In genomic region chr7:57413529-57414398, GRCh38 we compare ENCODE assay signal across 39 cellular contexts. TPM values are rescaled to one million over a fixed set of nuclear protein-coding genes. Genes with fewer than 3 reads are reported as not detected.
"Had no signal": no experiment of that assay in that cellular context is flagged by ENCODE, and none has a peak within 500 bp of the region (broad histone marks: within the 10 kb centered on the region; RNA-seq: fewer than 3 reads in every experiment).

No MANE protein-coding gene starts in this region.

- FAIRE-seq: astrocyte, TTC549 had no signal

- H3K4me3 Mint-ChIP-seq: activated CD4-positive, alpha-beta memory T cell treated with anti-CD3 and anti-CD28 coated beads, Interleukin-2, amount 10 ng/mL, durations not matched to agents 7 days and 5 days; activated CD4-positive, alpha-beta T cell treated with anti-CD3 and anti-CD28 coated beads for 36 hours; activated CD4-positive, alpha-beta T cell treated with anti-CD3 and anti-CD28 coated beads, Interleukin-2, amount 10 ng/mL, durations not matched to agents 7 days and 5 days; activated CD8-positive, alpha-beta memory T cell treated with anti-CD3 and anti-CD28 coated beads, Interleukin-2, amount 10 ng/mL, durations not matched to agents 7 days and 5 days; activated CD8-positive, alpha-beta T cell treated with anti-CD3 and anti-CD28 coated beads, Interleukin-2, amount 10 ng/mL, durations not matched to agents 7 days and 5 days; activated naive CD4-positive, alpha-beta T cell treated with anti-CD3 and anti-CD28 coated beads for 36 hours; activated naive CD8-positive, alpha-beta T cell treated with anti-CD3 and anti-CD28 coated beads for 36 hours; activated T-cell treated with anti-CD3 and anti-CD28 coated beads, Interleukin-2, amount 50 U/mL, for 24 hours; T-helper 1 cell treated with Interleukin-12 subunit alpha and Interleukin-12 subunit beta and Interleukin-4 antibody, amounts not matched to agents 30 μg/mL and 1 μg/mL, for 36 hours; T-helper 2 cell treated with Interferon-gamma antibody and Interleukin-4, amounts not matched to agents 5 μg/mL and 100 μg/mL, for 36 hours had no signal

- H3K27me3 Mint-ChIP-seq: activated CD4-positive, alpha-beta memory T cell treated with anti-CD3 and anti-CD28 coated beads, Interleukin-2, amount 10 ng/mL, durations not matched to agents 7 days and 5 days; activated CD4-positive, alpha-beta T cell treated with anti-CD3 and anti-CD28 coated beads for 36 hours; activated CD4-positive, alpha-beta T cell treated with anti-CD3 and anti-CD28 coated beads, Interleukin-2, amount 10 ng/mL, durations not matched to agents 7 days and 5 days; activated CD8-positive, alpha-beta memory T cell treated with anti-CD3 and anti-CD28 coated beads, Interleukin-2, amount 10 ng/mL, durations not matched to agents 7 days and 5 days; activated naive CD8-positive, alpha-beta T cell treated with anti-CD3 and anti-CD28 coated beads for 36 hours; activated T-cell treated with anti-CD3 and anti-CD28 coated beads, Interleukin-2, amount 50 U/mL, for 24 hours had no signal

- H3K36me3 Mint-ChIP-seq: activated CD8-positive, alpha-beta memory T cell treated with anti-CD3 and anti-CD28 coated beads, Interleukin-2, amount 10 ng/mL, durations not matched to agents 7 days and 5 days had no signal

- H3K27me3 ChIP-seq: adrenal gland, body of pancreas, brain microvascular endothelial cell, breast epithelium had no signal

- H3K4me1 ChIP-seq: adrenal gland, body of pancreas, breast epithelium had no signal

- H3K4me3 ChIP-seq: adrenal gland, body of pancreas, breast epithelium had no signal

- H3K4me1 Mint-ChIP-seq: activated CD4-positive, alpha-beta memory T cell treated with anti-CD3 and anti-CD28 coated beads, Interleukin-2, amount 10 ng/mL, durations not matched to agents 7 days and 5 days; activated CD4-positive, alpha-beta T cell treated with anti-CD3 and anti-CD28 coated beads for 36 hours; activated CD4-positive, alpha-beta T cell treated with anti-CD3 and anti-CD28 coated beads, Interleukin-2, amount 10 ng/mL, durations not matched to agents 7 days and 5 days; activated CD8-positive, alpha-beta memory T cell treated with anti-CD3 and anti-CD28 coated beads, Interleukin-2, amount 10 ng/mL, durations not matched to agents 7 days and 5 days; activated naive CD8-positive, alpha-beta T cell treated with anti-CD3 and anti-CD28 coated beads for 36 hours had no signal

- H3K27ac Mint-ChIP-seq: activated CD4-positive, alpha-beta memory T cell treated with anti-CD3 and anti-CD28 coated beads, Interleukin-2, amount 10 ng/mL, durations not matched to agents 7 days and 5 days; activated CD4-positive, alpha-beta T cell treated with anti-CD3 and anti-CD28 coated beads for 36 hours; activated CD4-positive, alpha-beta T cell treated with anti-CD3 and anti-CD28 coated beads, Interleukin-2, amount 10 ng/mL, durations not matched to agents 7 days and 5 days; activated CD8-positive, alpha-beta memory T cell treated with anti-CD3 and anti-CD28 coated beads, Interleukin-2, amount 10 ng/mL, durations not matched to agents 7 days and 5 days; activated CD8-positive, alpha-beta T cell treated with anti-CD3 and anti-CD28 coated beads, Interleukin-2, amount 10 ng/mL, durations not matched to agents 7 days and 5 days; activated naive CD4-positive, alpha-beta T cell treated with anti-CD3 and anti-CD28 coated beads for 36 hours; activated naive CD4-positive, alpha-beta T cell treated with anti-CD3 and anti-CD28 coated beads, Interleukin-2, amount 50 U/mL, for 72 hours; activated naive CD8-positive, alpha-beta T cell treated with anti-CD3 and anti-CD28 coated beads for 36 hours; activated T-cell treated with anti-CD3 and anti-CD28 coated beads, Interleukin-2, amount 50 U/mL, for 24 hours; activated T-helper 2 cell treated with anti-CD3 and anti-CD28 coated beads, Interferon-gamma antibody, Interleukin-2, Interleukin-4, amounts not matched to agents 10 μg/mL and 5 μg/mL and 100 μg/mL, durations not matched to agents 14 hours and 24 hours and 36 hours; T-helper 1 cell treated with Interleukin-12 subunit alpha and Interleukin-12 subunit beta and Interleukin-4 antibody, amounts not matched to agents 30 μg/mL and 1 μg/mL, for 36 hours; T-helper 2 cell treated with Interferon-gamma antibody and Interleukin-4, amounts not matched to agents 5 μg/mL and 100 μg/mL, for 36 hours had no signal

- DNase-seq: activated CD4-positive, alpha-beta memory T cell treated with anti-CD3 and anti-CD28 coated beads, Interleukin-2, amount 10 ng/mL, durations not matched to agents 7 days and 5 days; activated CD4-positive, alpha-beta T cell treated with anti-CD3 and anti-CD28 coated beads for 1 hour; activated CD4-positive, alpha-beta T cell treated with anti-CD3 and anti-CD28 coated beads for 36 hours; activated CD4-positive, alpha-beta T cell treated with anti-CD3 and anti-CD28 coated beads for 48 hours; activated CD4-positive, alpha-beta T cell treated with anti-CD3 and anti-CD28 coated beads, Interleukin-2, amount 10 ng/mL, durations not matched to agents 7 days and 5 days; activated CD4-positive, alpha-beta T cell treated with anti-CD3 and anti-CD28 coated beads, Interleukin-2, amount 50 U/mL, for 48 hours; activated CD4-positive, CD25-positive, alpha-beta regulatory T cell; activated CD8-positive, alpha-beta memory T cell treated with anti-CD3 and anti-CD28 coated beads for 24 hours; activated CD8-positive, alpha-beta memory T cell treated with anti-CD3 and anti-CD28 coated beads, Interleukin-2, amount 10 ng/mL, durations not matched to agents 7 days and 5 days; activated CD8-positive, alpha-beta memory T cell treated with anti-CD3 and anti-CD28 coated beads, Interleukin-2, amount 50 U/mL, for 48 hours; activated CD8-positive, alpha-beta T cell treated with anti-CD3 and anti-CD28 coated beads, Interleukin-2, amount 10 ng/mL, durations not matched to agents 7 days and 5 days; activated effector memory CD4-positive, alpha-beta T cell treated with Interleukin-2 at 50 U/mL for 16 hours; activated gamma-delta T cell treated with Interleukin-2 at 50 U/mL for 16 hours; activated naive CD4-positive, alpha-beta T cell; activated naive CD4-positive, alpha-beta T cell treated with anti-CD3 and anti-CD28 coated beads for 36 hours; activated naive CD4-positive, alpha-beta T cell treated with anti-CD3 and anti-CD28 coated beads, Interleukin-2, amount 50 U/mL, for 16 hours; activated naive CD8-positive, alpha-beta T cell treated with anti-CD3 and anti-CD28 coated beads for 36 hours; activated T-cell treated with anti-CD3 and anti-CD28 coated beads, Interleukin-2, amount 50 U/mL, for 24 hours; activated T-cell treated with anti-CD3 and anti-CD28 coated beads, Interleukin-2, amount 50 U/mL, for 48 hours; amniotic stem cell; body of pancreas; brain microvascular endothelial cell; central memory CD4-positive, alpha-beta T cell; SW 1271; T-helper 1 cell; T-helper 2 cell; T-helper 9 cell had no signal

- H3K36me3 ChIP-seq: adrenal gland, brain microvascular endothelial cell, breast epithelium had no signal

- ATAC-seq: activated CD4-positive, alpha-beta T cell treated with anti-CD3 and anti-CD28 coated beads for 36 hours; activated CD4-positive, CD25-positive, alpha-beta regulatory T cell treated with anti-CD3 and anti-CD28 coated beads, Interleukin-2, amount 50 U/mL, for 24 hours; activated CD8-positive, alpha-beta memory T cell treated with anti-CD3 and anti-CD28 coated beads, Interleukin-2, amount 10 ng/mL, durations not matched to agents 7 days and 5 days; activated CD8-positive, alpha-beta T cell treated with anti-CD3 and anti-CD28 coated beads, Interleukin-2, amount 10 ng/mL, durations not matched to agents 7 days and 5 days; activated naive CD4-positive, alpha-beta T cell treated with anti-CD3 and anti-CD28 coated beads, Interleukin-2, amount 50 U/mL, for 72 hours; body of pancreas had no signal

- H3K27ac ChIP-seq: adrenal gland, body of pancreas, brain microvascular endothelial cell, breast epithelium, VCaP had no signal

- H3K9me3 ChIP-seq: adrenal gland, body of pancreas had no signal

RNA-seq across cellular contexts. Expression of gene ZNF716, which starts 36.2 kb away (rescaled TPM):
- total RNA-seq: activated CD4-positive, alpha-beta memory T cell treated with anti-CD3 and anti-CD28 coated beads, Interleukin-2, amount 10 ng/mL, durations not matched to agents 7 days and 5 days; activated CD4-positive, alpha-beta T cell treated with anti-CD3 and anti-CD28 coated beads for 36 hours; activated CD4-positive, alpha-beta T cell treated with anti-CD3 and anti-CD28 coated beads, Interleukin-2, amount 10 ng/mL, durations not matched to agents 7 days and 5 days; activated CD8-positive, alpha-beta memory T cell treated with anti-CD3 and anti-CD28 coated beads, Interleukin-2, amount 10 ng/mL, durations not matched to agents 7 days and 5 days; activated CD8-positive, alpha-beta T cell treated with anti-CD3 and anti-CD28 coated beads, Interleukin-2, amount 10 ng/mL, durations not matched to agents 7 days and 5 days; activated naive CD4-positive, alpha-beta T cell treated with anti-CD3 and anti-CD28 coated beads for 36 hours; activated naive CD4-positive, alpha-beta T cell treated with anti-CD3 and anti-CD28 coated beads, Interleukin-2, amount 50 U/mL, for 72 hours; activated naive CD8-positive, alpha-beta T cell treated with anti-CD3 and anti-CD28 coated beads for 36 hours; activated T-helper 2 cell treated with anti-CD3 and anti-CD28 coated beads, Interferon-gamma antibody, Interleukin-2, Interleukin-4, amounts not matched to agents 10 μg/mL and 5 μg/mL and 100 μg/mL, durations not matched to agents 14 hours and 24 hours and 36 hours; adrenal gland; aorta; astrocyte; body of pancreas; breast epithelium; cardiac septum had no signal
- polyA plus RNA-seq: adrenal gland, aorta had no signal
